Comparison of ENCODE assay signal across 1 cellular context in genomic region chr2:47906261-47907096, GRCh38.
TF ChIP-seq lines count a peak whose summit lies in the region.

Gene FBXO11 (minus strand): TSS chr2:47906498. CDS start chr2:47905720, 778 bp downstream.

TF ChIP-seq in HepG2, 621 proteins besides CTCF, POLR2A, EP300 and RAD21 (continued from another document and continues in another):
- TF ChIP-seq, protein P1, sequence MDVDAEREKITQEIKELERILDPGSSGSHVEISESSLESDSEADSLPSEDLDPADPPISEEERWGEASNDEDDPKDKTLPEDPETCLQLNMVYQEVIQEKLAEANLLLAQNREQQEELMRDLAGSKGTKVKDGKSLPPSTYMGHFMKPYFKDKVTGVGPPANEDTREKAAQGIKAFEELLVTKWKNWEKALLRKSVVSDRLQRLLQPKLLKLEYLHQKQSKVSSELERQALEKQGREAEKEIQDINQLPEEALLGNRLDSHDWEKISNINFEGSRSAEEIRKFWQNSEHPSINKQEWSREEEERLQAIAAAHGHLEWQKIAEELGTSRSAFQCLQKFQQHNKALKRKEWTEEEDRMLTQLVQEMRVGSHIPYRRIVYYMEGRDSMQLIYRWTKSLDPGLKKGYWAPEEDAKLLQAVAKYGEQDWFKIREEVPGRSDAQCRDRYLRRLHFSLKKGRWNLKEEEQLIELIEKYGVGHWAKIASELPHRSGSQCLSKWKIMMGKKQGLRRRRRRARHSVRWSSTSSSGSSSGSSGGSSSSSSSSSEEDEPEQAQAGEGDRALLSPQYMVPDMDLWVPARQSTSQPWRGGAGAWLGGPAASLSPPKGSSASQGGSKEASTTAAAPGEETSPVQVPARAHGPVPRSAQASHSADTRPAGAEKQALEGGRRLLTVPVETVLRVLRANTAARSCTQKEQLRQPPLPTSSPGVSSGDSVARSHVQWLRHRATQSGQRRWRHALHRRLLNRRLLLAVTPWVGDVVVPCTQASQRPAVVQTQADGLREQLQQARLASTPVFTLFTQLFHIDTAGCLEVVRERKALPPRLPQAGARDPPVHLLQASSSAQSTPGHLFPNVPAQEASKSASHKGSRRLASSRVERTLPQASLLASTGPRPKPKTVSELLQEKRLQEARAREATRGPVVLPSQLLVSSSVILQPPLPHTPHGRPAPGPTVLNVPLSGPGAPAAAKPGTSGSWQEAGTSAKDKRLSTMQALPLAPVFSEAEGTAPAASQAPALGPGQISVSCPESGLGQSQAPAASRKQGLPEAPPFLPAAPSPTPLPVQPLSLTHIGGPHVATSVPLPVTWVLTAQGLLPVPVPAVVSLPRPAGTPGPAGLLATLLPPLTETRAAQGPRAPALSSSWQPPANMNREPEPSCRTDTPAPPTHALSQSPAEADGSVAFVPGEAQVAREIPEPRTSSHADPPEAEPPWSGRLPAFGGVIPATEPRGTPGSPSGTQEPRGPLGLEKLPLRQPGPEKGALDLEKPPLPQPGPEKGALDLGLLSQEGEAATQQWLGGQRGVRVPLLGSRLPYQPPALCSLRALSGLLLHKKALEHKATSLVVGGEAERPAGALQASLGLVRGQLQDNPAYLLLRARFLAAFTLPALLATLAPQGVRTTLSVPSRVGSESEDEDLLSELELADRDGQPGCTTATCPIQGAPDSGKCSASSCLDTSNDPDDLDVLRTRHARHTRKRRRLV (CRISPR knock-in tag; IDR thresholded peaks at IDR 0.05): peak; percentile 49; the same call in 1 of the 2 replicates
- TF ChIP-seq HMG20B (CRISPR knock-in tag; conservative IDR thresholded peaks at IDR 0.05): peak; percentile 50; the same call in 1 of the 2 replicates
- TF ChIP-seq, protein P2, sequence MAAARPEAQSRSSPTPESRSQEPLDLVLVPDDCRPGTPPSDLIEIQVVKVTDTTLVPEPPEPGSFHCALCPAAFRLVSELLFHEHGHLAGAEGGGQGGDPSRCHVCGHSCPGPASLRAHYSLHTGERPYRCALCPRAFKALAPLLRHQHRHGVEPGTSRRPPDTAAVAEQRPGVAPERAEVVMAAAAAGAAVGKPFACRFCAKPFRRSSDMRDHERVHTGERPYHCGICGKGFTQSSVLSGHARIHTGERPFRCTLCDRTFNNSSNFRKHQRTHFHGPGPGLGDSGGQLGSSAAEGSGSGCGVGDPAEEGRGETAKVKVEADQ (CRISPR knock-in tag; IDR thresholded peaks at IDR 0.05; ENCODE audit: borderline replicate concordance): no peak
- peak; percentile 72; the same call in 1 of the 2 replicates for TF ChIP-seq SNAPC2 (CRISPR knock-in tag; IDR thresholded peaks at IDR 0.05)
- TF ChIP-seq SP140L (CRISPR knock-in tag; IDR thresholded peaks at IDR 0.05; ENCODE audit: borderline replicate concordance): peak; percentile 81
- no peak for TF ChIP-seq AGO2 (optimal IDR thresholded peaks at IDR 0.05; ENCODE audit: low read depth, low read length)
- peak; percentile 42; the same call in 1 of the 2 replicates for TF ChIP-seq ZNF24 (IDR thresholded peaks at IDR 0.05)
- peak; percentile 65 for TF ChIP-seq CREM (IDR thresholded peaks at IDR 0.05)
- no peak for TF ChIP-seq CREM (CRISPR knock-in tag; IDR thresholded peaks at IDR 0.05)
- TF ChIP-seq DRAP1 (CRISPR knock-in tag; IDR thresholded peaks at IDR 0.05): peak; percentile 66
- TF ChIP-seq POLR2AphosphoS5 (IDR thresholded peaks at IDR 0.05; ENCODE audit: low read depth, low read length): peak; percentile 89
- TF ChIP-seq PITX1 (CRISPR knock-in tag; IDR thresholded peaks at IDR 0.05): peak; percentile 85
- TF ChIP-seq ZNF772 (CRISPR knock-in tag; IDR thresholded peaks at IDR 0.05): no peak
- 0 out of 2 replicates have a peak, but pooled peaks have one; percentile 61 for TF ChIP-seq RELA (CRISPR knock-in tag; IDR thresholded peaks at IDR 0.05)
- peak; percentile 75; the same call in 1 of the 2 replicates for TF ChIP-seq KDM5A (IDR thresholded peaks at IDR 0.05; ENCODE audit: borderline replicate concordance, low read length)
- 0 out of 2 replicates have a peak, but pooled peaks have one; percentile 26 for TF ChIP-seq SALL2 (CRISPR knock-in tag; IDR thresholded peaks at IDR 0.05)
- TF ChIP-seq AHR (CRISPR knock-in tag; IDR thresholded peaks at IDR 0.05): 0 out of 2 replicates have a peak, but pooled peaks have one; percentile 51
- TF ChIP-seq THAP7 (CRISPR knock-in tag; IDR thresholded peaks at IDR 0.05): no peak
- TF ChIP-seq HNF4G (IDR thresholded peaks at IDR 0.05; ENCODE audit: borderline replicate concordance, low read depth, low read length): no peak
- peak; percentile 41; the same call in 1 of the 2 replicates for TF ChIP-seq HNF4G (CRISPR knock-in tag; IDR thresholded peaks at IDR 0.05; ENCODE audit: borderline replicate concordance, low read depth)
- TF ChIP-seq ZNF232 (CRISPR knock-in tag; IDR thresholded peaks at IDR 0.05; ENCODE audit: borderline replicate concordance): peak; percentile 26; the same call in 1 of the 2 replicates
- TF ChIP-seq NFIC (IDR thresholded peaks at IDR 0.05; ENCODE audit: low read length): peak; percentile 62; the same call in 1 of the 2 replicates
- peak; percentile 70; the same call in 1 of the 2 replicates for TF ChIP-seq THRA (CRISPR knock-in tag; IDR thresholded peaks at IDR 0.05; ENCODE audit: borderline replicate concordance)
- no peak for TF ChIP-seq SP1 (IDR thresholded peaks at IDR 0.05)
- TF ChIP-seq SP1 (CRISPR knock-in tag; IDR thresholded peaks at IDR 0.05): peak; percentile 90
- peak; percentile 59 for TF ChIP-seq TFE3 (CRISPR knock-in tag; IDR thresholded peaks at IDR 0.05)
- no peak for TF ChIP-seq ZFP36L2 (CRISPR knock-in tag; IDR thresholded peaks at IDR 0.05)
- peak; percentile 57 for TF ChIP-seq XRCC5 (optimal IDR thresholded peaks at IDR 0.05; ENCODE audit: low read length)
- TF ChIP-seq FOSL2 (CRISPR knock-in tag; IDR thresholded peaks at IDR 0.05): peak; percentile 64
- peak; percentile 72 for TF ChIP-seq HBP1 (CRISPR knock-in tag; IDR thresholded peaks at IDR 0.05; ENCODE audit: low read depth)
- TF ChIP-seq U2AF1 (optimal IDR thresholded peaks at IDR 0.05; ENCODE audit: low read depth, low read length): no peak
- TF ChIP-seq ZNF629 (CRISPR knock-in tag; conservative IDR thresholded peaks at IDR 0.05): 0 out of 2 replicates have a peak, but pooled peaks have one; percentile 10
- TF ChIP-seq ZNF674 (CRISPR knock-in tag; IDR thresholded peaks at IDR 0.05; ENCODE audit: low read depth): 0 out of 2 replicates have a peak, but pooled peaks have one; percentile 5
- TF ChIP-seq ZMYM4 (CRISPR knock-in tag; IDR thresholded peaks at IDR 0.05): peak; percentile 88
- no peak for TF ChIP-seq ZNF33B (CRISPR knock-in tag; IDR thresholded peaks at IDR 0.05)
- TF ChIP-seq, protein P3, sequence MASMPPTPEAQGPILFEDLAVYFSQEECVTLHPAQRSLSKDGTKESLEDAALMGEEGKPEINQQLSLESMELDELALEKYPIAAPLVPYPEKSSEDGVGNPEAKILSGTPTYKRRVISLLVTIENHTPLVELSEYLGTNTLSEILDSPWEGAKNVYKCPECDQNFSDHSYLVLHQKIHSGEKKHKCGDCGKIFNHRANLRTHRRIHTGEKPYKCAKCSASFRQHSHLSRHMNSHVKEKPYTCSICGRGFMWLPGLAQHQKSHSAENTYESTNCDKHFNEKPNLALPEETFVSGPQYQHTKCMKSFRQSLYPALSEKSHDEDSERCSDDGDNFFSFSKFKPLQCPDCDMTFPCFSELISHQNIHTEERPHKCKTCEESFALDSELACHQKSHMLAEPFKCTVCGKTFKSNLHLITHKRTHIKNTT (CRISPR knock-in tag; IDR thresholded peaks at IDR 0.05): no peak
- TF ChIP-seq, protein P4, sequence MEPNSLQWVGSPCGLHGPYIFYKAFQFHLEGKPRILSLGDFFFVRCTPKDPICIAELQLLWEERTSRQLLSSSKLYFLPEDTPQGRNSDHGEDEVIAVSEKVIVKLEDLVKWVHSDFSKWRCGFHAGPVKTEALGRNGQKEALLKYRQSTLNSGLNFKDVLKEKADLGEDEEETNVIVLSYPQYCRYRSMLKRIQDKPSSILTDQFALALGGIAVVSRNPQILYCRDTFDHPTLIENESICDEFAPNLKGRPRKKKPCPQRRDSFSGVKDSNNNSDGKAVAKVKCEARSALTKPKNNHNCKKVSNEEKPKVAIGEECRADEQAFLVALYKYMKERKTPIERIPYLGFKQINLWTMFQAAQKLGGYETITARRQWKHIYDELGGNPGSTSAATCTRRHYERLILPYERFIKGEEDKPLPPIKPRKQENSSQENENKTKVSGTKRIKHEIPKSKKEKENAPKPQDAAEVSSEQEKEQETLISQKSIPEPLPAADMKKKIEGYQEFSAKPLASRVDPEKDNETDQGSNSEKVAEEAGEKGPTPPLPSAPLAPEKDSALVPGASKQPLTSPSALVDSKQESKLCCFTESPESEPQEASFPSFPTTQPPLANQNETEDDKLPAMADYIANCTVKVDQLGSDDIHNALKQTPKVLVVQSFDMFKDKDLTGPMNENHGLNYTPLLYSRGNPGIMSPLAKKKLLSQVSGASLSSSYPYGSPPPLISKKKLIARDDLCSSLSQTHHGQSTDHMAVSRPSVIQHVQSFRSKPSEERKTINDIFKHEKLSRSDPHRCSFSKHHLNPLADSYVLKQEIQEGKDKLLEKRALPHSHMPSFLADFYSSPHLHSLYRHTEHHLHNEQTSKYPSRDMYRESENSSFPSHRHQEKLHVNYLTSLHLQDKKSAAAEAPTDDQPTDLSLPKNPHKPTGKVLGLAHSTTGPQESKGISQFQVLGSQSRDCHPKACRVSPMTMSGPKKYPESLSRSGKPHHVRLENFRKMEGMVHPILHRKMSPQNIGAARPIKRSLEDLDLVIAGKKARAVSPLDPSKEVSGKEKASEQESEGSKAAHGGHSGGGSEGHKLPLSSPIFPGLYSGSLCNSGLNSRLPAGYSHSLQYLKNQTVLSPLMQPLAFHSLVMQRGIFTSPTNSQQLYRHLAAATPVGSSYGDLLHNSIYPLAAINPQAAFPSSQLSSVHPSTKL (CRISPR knock-in tag; IDR thresholded peaks at IDR 0.05): peak; percentile 55
- TF ChIP-seq YEATS2 (CRISPR knock-in tag; IDR thresholded peaks at IDR 0.05; ENCODE audit: borderline replicate concordance): no peak; the same call in 1 of the 2 replicates
- no peak for TF ChIP-seq ZNF30 (CRISPR knock-in tag; IDR thresholded peaks at IDR 0.05)
- peak; percentile 69; the same call in 1 of the 2 replicates for TF ChIP-seq ZNF224 (CRISPR knock-in tag; IDR thresholded peaks at IDR 0.05)
- no peak for TF ChIP-seq HOXA9 (CRISPR knock-in tag; IDR thresholded peaks at IDR 0.05; ENCODE audit: borderline replicate concordance)
- peak; percentile 65; the same call in 1 of the 2 replicates for TF ChIP-seq ZFP1 (CRISPR knock-in tag; IDR thresholded peaks at IDR 0.05)
- peak; percentile 49; the same call in 1 of the 2 replicates for TF ChIP-seq ATF1 (CRISPR knock-in tag; IDR thresholded peaks at IDR 0.05)
- 0 out of 2 replicates have a peak, but pooled peaks have one; percentile 4 for TF ChIP-seq ZNF792 (CRISPR knock-in tag; IDR thresholded peaks at IDR 0.05)
